8 cellular contexts compared by ENCODE assay signal in the genomic region with DNA sequence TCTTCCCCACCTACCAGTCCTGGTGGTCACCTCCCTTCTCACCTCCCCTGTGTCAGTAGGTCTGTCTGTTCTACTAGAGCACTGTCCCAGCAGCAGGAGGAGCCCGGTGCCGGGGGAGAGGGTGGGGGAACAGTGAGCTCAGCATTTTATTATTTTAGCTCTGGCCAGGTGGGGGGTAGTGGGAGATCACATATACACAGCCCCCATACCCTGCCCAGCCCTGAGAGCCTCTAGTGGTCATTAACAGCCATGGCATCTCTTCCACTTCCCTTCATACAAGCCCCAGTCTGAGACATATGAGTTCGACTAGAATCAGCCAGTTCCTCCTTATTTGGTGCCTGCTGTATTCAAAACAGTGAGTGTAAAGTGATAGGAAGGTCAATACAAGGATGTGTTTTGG. TPM values are rescaled to one million over a fixed set of nuclear protein-coding genes. Genes with fewer than 3 reads are reported as not detected.
DNase-seq lines count a peak whose midpoint lies in the region; ATAC-seq, FAIRE-seq and TF ChIP-seq lines count a peak whose summit lies in the region.

Gene TMOD4, minus strand, starts transcription at position 72 of the 400 bp plus-strand sequence. CDS start 1,106 bp downstream, outside the sequence.

- no peaks in the 10 kb centered on the region for H3K27me3 Mint-ChIP-seq in naive B cell

- H3K27ac Mint-ChIP-seq in naive B cell, result peak within 1 kb of the TSS in 2 of 6 donors; percentile 16 to 75

- H3K27me3 ChIP-seq in HAP-1 (ENCODE audit: low read depth), result no peaks in the 10 kb centered on the region

- peak within 1 kb of the TSS in 2 of 8 donors; percentile 5 to 53 for H3K4me3 Mint-ChIP-seq in naive B cell

- H3K4me3 ChIP-seq in cardiac fibroblast (replicated peaks in 1 of 2; ENCODE audit: low read depth in 2 of 2, low read length in 2 of 2) (no peak within 1 kb of the TSS), HAP-1 (no peak within 1 kb of the TSS)

- DNase-seq in D721Med (ENCODE audit: insufficient read length, low spot score) (no peak), MV-4-11 (lab: John Stamatoyannopoulos, UW) (peak; percentile 53), cardiac fibroblast (ENCODE audit: low read depth in 2 of 2) (peak; percentile 27 to 30), naive B cell (no peak), HAP-1 (ENCODE audit: low spot score in 2 of 2) (no peak)
- no peak for DNase-seq in activated effector memory CD4-positive, alpha-beta T cell treated with anti-CD3 and anti-CD28 coated beads, Interleukin-2, amount 50 U/mL, for 16 hours

- H3K9me3 Mint-ChIP-seq in naive B cell, result no peaks in the 10 kb centered on the region

- H3K4me1 ChIP-seq in HAP-1, result no peaks in the 10 kb centered on the region

- peaks cover 5 to 27% of the 10 kb centered on the region in 2 donors for H3K36me3 Mint-ChIP-seq in naive B cell

- in situ Hi-C loops in HAP-1 (cut with MboI; ENCODE audit: low sequenced_read_pairs), result no loop called here

- H3K4me1 Mint-ChIP-seq in naive B cell, result peaks cover 3 to 6% (median 4%) of the 10 kb centered on the region in 3 donors

- TF ChIP-seq CTCF in D721Med (IDR thresholded peaks at IDR 0.05; ENCODE audit: insufficient read depth, missing control alignments) (peak; percentile 34), cardiac fibroblast (IDR thresholded peaks at IDR 0.05; ENCODE audit: low read depth, low read length) (peak; percentile 65)

- no peak for FAIRE-seq in D721Med (lab: Jason Lieb, UNC)

- ATAC-seq in naive B cell (ENCODE audit: low read depth in 2 of 2) (peak; percentile 73 to 80), HG03025 (IDR thresholded peaks at IDR 0.05; ENCODE audit: low FRiP score, unreplicated experiment) (no peak), GM21390 (IDR thresholded peaks at IDR 0.05; ENCODE audit: unreplicated experiment) (no peak)

- H3K36me3 ChIP-seq in HAP-1 (replicated peaks), result peaks cover 54% of the 10 kb centered on the region

- no peaks in the 10 kb centered on the region for H3K9me3 ChIP-seq in HAP-1

RNA-seq across cellular contexts. Expression of gene TMOD4, which starts in this region (rescaled TPM):
- 1 to 10 TPM in 1 of 6 donors, under 1 TPM in 2, not detected in 3; 0.32 to 1.2 (median 0.53) TPM for polyA plus RNA-seq in naive B cell (ENCODE audit: low read depth in 6 of 6)

Comparison
In these comparisons a context has a peak if more than half of its experiments do, and no peak if none do; other contexts are left out.
1. DNase-seq: peak in MV-4-11 (single experiment) and cardiac fibroblast (2 of 2); none in D721Med (single experiment), naive B cell (single experiment), HAP-1 (0 of 2) and activated effector memory CD4-positive, alpha-beta T cell treated with anti-CD3 and anti-CD28 coated beads, Interleukin-2, amount 50 U/mL, for 16 hours (single experiment).
2. ATAC-seq: peak in naive B cell (2 of 2); none in HG03025 (single experiment) and GM21390 (single experiment).